23 cellular contexts compared by ENCODE assay signal in genomic region chr18:21725201-21725600, GRCh38.
"Had no signal": no experiment of that assay in that cellular context is flagged by ENCODE, and none has a peak within 500 bp of the region (broad histone marks: within the 10 kb centered on the region; RNA-seq: fewer than 3 reads in every experiment).

No MANE protein-coding gene starts in this region.

- H3K27me3 ChIP-seq: ovary, stomach, testis, thyroid gland, transverse colon, upper lobe of left lung, vagina had no signal

- H3K36me3 ChIP-seq: left ventricle myocardium inferior, ovary, stomach, thyroid gland, transverse colon, upper lobe of left lung, vagina had no signal

- H3K9me3 ChIP-seq: left ventricle myocardium inferior, ovary, stomach, testis, thyroid gland, transverse colon, upper lobe of left lung, vagina had no signal

- H3K27ac ChIP-seq: left ventricle myocardium inferior, ovary, skin epidermis, stomach, testis, thyroid gland, transverse colon, upper lobe of left lung, vagina had no signal

- DNase-seq: islet precursor cell; left ventricle myocardium inferior; mesendoderm; naive B cell; natural killer cell; ovary; retina; right cardiac atrium; stimulated activated CD4-positive, alpha-beta T cell treated with anti-CD3 and anti-CD28 coated beads, Interleukin-12 subunit alpha, Interleukin-12 subunit beta, amount 100 ng/mL, for 4 hours; stimulated activated CD4-positive, alpha-beta T cell treated with anti-CD3 and anti-CD28 coated beads, Interleukin-15, amount 100 ng/mL, for 24 hours; stimulated activated CD4-positive, alpha-beta T cell treated with anti-CD3 and anti-CD28 coated beads, Interleukin-2, amount 100 ng/mL, for 24 hours; stimulated activated CD4-positive, alpha-beta T cell treated with anti-CD3 and anti-CD28 coated beads, Interleukin-4, amount 100 ng/mL, for 1 hour; stimulated activated naive B cell treated with anti-CD40 and anti-IgM and Interleukin-4, amounts not matched to agents 10 μg/mL and 1 μg/mL and 100 μg/mL, for 72 hours; stimulated activated naive CD8-positive, alpha-beta T cell treated with anti-CD3 and anti-CD28 coated beads, Interleukin-15, Interleukin-2, amounts not matched to agents 100 U/mL and 50 U/mL, for 24 hours; stomach; testis; thyroid gland; transverse colon; upper lobe of left lung had no signal

- H3K4me3 ChIP-seq: left ventricle myocardium inferior, lung, ovary, skin epidermis, stomach, testis, thyroid gland, transverse colon, upper lobe of left lung, vagina had no signal

- H3K4me1 ChIP-seq: left ventricle myocardium inferior, stomach, testis, thyroid gland, transverse colon, upper lobe of left lung, vagina had no signal

- ATAC-seq: natural killer cell; right cardiac atrium; sciatic nerve; stimulated activated naive B cell treated with anti-CD40 and anti-IgM and Interleukin-4, amounts not matched to agents 10 μg/mL and 1 μg/mL and 100 μg/mL, for 72 hours; stimulated activated naive CD8-positive, alpha-beta T cell treated with anti-CD3 and anti-CD28 coated beads, Interleukin-15, Interleukin-2, amounts not matched to agents 100 U/mL and 50 U/mL, for 24 hours had no signal
